Comparison of ENCODE assay signal across 33 cellular contexts in genomic region chr14:32800320-32800719, GRCh38.
"Had no signal": no experiment of that assay in that cellular context is flagged by ENCODE, and none has a peak within 500 bp of the region (broad histone marks: within the 10 kb centered on the region; RNA-seq: fewer than 3 reads in every experiment).

No MANE protein-coding gene starts in this region.

- H3K4me3 ChIP-seq: ascending aorta, breast epithelium, coronary artery, dorsolateral prefrontal cortex, esophagus muscularis mucosa had no signal

- H3K4me1 ChIP-seq: ascending aorta, breast epithelium, esophagus muscularis mucosa had no signal

- H3K27ac ChIP-seq: ascending aorta, breast epithelium, coronary artery, dorsolateral prefrontal cortex, esophagus muscularis mucosa, WERI-Rb-1 had no signal

- H3K4me3 Mint-ChIP-seq: activated B cell treated with CpG ODN at 0.5 μM for 24 hours; activated CD8-positive, alpha-beta T cell treated with anti-CD3 and anti-CD28 coated beads for 36 hours; activated naive CD4-positive, alpha-beta T cell treated with anti-CD3 and anti-CD28 coated beads for 36 hours; activated naive CD4-positive, alpha-beta T cell treated with anti-CD3 and anti-CD28 coated beads, Interleukin-2, amount 50 U/mL, for 24 hours; activated naive CD8-positive, alpha-beta T cell treated with anti-CD3 and anti-CD28 coated beads for 36 hours; activated naive CD8-positive, alpha-beta T cell treated with anti-CD3 and anti-CD28 coated beads, Interleukin-2, amount 50 U/mL, for 24 hours; activated T-helper 1 cell treated with anti-CD3 and anti-CD28 coated beads, Interleukin-12 subunit alpha, Interleukin-12 subunit beta, Interleukin-2, Interleukin-4 antibody, amounts not matched to agents 30 ng/mL and 10 ng/mL and 1 ng/mL, durations not matched to agents 14 hours and 24 hours and 36 hours; brain; central memory CD8-positive, alpha-beta T cell; dendritic cell treated with granulocyte-macrophage colony-stimulating factor and Interleukin-4, amounts not matched to agents 40 ng/mL and 50 ng/mL, for 4 days; endodermal cell; T-helper 17 cell; T-helper 2 cell treated with Interferon-gamma antibody and Interleukin-4, amounts not matched to agents 5 μg/mL and 100 μg/mL, for 36 hours had no signal

- H3K27me3 ChIP-seq: ascending aorta, breast epithelium, dorsolateral prefrontal cortex, esophagus muscularis mucosa had no signal

- H3K36me3 ChIP-seq: breast epithelium, WERI-Rb-1 had no signal

- H3K4me1 Mint-ChIP-seq: activated B cell treated with CpG ODN at 0.5 μM for 24 hours; activated naive CD4-positive, alpha-beta T cell treated with anti-CD3 and anti-CD28 coated beads, Interleukin-2, amount 50 U/mL, for 24 hours; activated naive CD8-positive, alpha-beta T cell treated with anti-CD3 and anti-CD28 coated beads for 36 hours; activated naive CD8-positive, alpha-beta T cell treated with anti-CD3 and anti-CD28 coated beads, Interleukin-2, amount 50 U/mL, for 24 hours; brain; central memory CD8-positive, alpha-beta T cell; endodermal cell; T-helper 17 cell had no signal

- H3K27me3 Mint-ChIP-seq: activated B cell treated with CpG ODN at 0.5 μM for 24 hours; activated CD8-positive, alpha-beta T cell treated with anti-CD3 and anti-CD28 coated beads for 36 hours; activated naive CD4-positive, alpha-beta T cell treated with anti-CD3 and anti-CD28 coated beads, Interleukin-2, amount 50 U/mL, for 24 hours; activated naive CD8-positive, alpha-beta T cell treated with anti-CD3 and anti-CD28 coated beads for 36 hours; activated naive CD8-positive, alpha-beta T cell treated with anti-CD3 and anti-CD28 coated beads, Interleukin-2, amount 50 U/mL, for 24 hours; brain; central memory CD8-positive, alpha-beta T cell; dendritic cell treated with granulocyte-macrophage colony-stimulating factor and Interleukin-4, amounts not matched to agents 40 ng/mL and 50 ng/mL, for 4 days; T-helper 17 cell had no signal

- H3K27ac Mint-ChIP-seq: activated B cell treated with CpG ODN at 0.5 μM for 24 hours; activated CD8-positive, alpha-beta T cell treated with anti-CD3 and anti-CD28 coated beads for 36 hours; activated naive CD4-positive, alpha-beta T cell treated with anti-CD3 and anti-CD28 coated beads for 36 hours; activated naive CD4-positive, alpha-beta T cell treated with anti-CD3 and anti-CD28 coated beads, Interleukin-2, amount 50 U/mL, for 24 hours; activated naive CD8-positive, alpha-beta T cell treated with anti-CD3 and anti-CD28 coated beads for 36 hours; activated naive CD8-positive, alpha-beta T cell treated with anti-CD3 and anti-CD28 coated beads, Interleukin-2, amount 50 U/mL, for 24 hours; activated T-helper 1 cell treated with anti-CD3 and anti-CD28 coated beads, Interleukin-12 subunit alpha, Interleukin-12 subunit beta, Interleukin-2, Interleukin-4 antibody, amounts not matched to agents 30 ng/mL and 10 ng/mL and 1 ng/mL, durations not matched to agents 14 hours and 24 hours and 36 hours; activated T-helper 2 cell treated with anti-CD3 and anti-CD28 coated beads, Interferon-gamma antibody, Interleukin-2, Interleukin-4, amounts not matched to agents 10 μg/mL and 5 μg/mL and 100 μg/mL, durations not matched to agents 14 hours and 24 hours and 36 hours; brain; dendritic cell treated with granulocyte-macrophage colony-stimulating factor and Interleukin-4, amounts not matched to agents 40 ng/mL and 50 ng/mL, for 4 days; endodermal cell; T-helper 17 cell; T-helper 2 cell treated with Interferon-gamma antibody and Interleukin-4, amounts not matched to agents 5 μg/mL and 100 μg/mL, for 36 hours had no signal

- DNase-seq: activated B cell treated with CpG ODN at 0.5 μM for 24 hours; activated CD4-positive, alpha-beta T cell treated with anti-CD3 and anti-CD28 coated beads for 48 hours; activated CD4-positive, alpha-beta T cell treated with anti-CD3 and anti-CD28 coated beads, Interleukin-2, amount 50 U/mL, for 1 hour; activated CD4-positive, alpha-beta T cell treated with anti-CD3 and anti-CD28 coated beads, Interleukin-2, amount 50 U/mL, for 48 hours; activated CD8-positive, alpha-beta memory T cell treated with anti-CD3 and anti-CD28 coated beads for 24 hours; activated CD8-positive, alpha-beta T cell treated with anti-CD3 and anti-CD28 coated beads for 36 hours; activated effector memory CD4-positive, alpha-beta T cell treated with anti-CD3 and anti-CD28 coated beads, Interleukin-2, amount 50 U/mL, for 16 hours; activated naive CD4-positive, alpha-beta T cell treated with anti-CD3 and anti-CD28 coated beads for 36 hours; activated naive CD8-positive, alpha-beta T cell treated with anti-CD3 and anti-CD28 coated beads for 36 hours; activated naive CD8-positive, alpha-beta T cell treated with anti-CD3 and anti-CD28 coated beads, Interleukin-2, amount 50 U/mL, for 24 hours; activated T-cell treated with anti-CD3 and anti-CD28 coated beads, Interleukin-2, amount 50 U/mL, for 1 hour; activated T-cell treated with anti-CD3 and anti-CD28 coated beads, Interleukin-2, amount 50 U/mL, for 48 hours; dorsolateral prefrontal cortex; effector memory CD4-positive, alpha-beta T cell; endodermal cell; erythroblast; foreskin melanocyte; head of caudate nucleus; T-helper 1 cell; T-helper 17 cell; T1000; WERI-Rb-1 had no signal
